ENCODE assay signal across 9 cellular contexts in genomic region chr6:53361549-53362031, GRCh38. TPM values are rescaled to one million over a fixed set of nuclear protein-coding genes. Genes with fewer than 3 reads are reported as not detected.
DNase-seq lines count a peak whose midpoint lies in the region; ATAC-seq and TF ChIP-seq lines count a peak whose summit lies in the region.
"Had no signal": no experiment of that assay in that cellular context is flagged by ENCODE, and none has a peak within 500 bp of the region (broad histone marks: within the 10 kb centered on the region; RNA-seq: fewer than 3 reads in every experiment).

No MANE protein-coding gene starts in this region.

- H3K9me3 ChIP-seq in right atrium auricular region, result no peaks in the 10 kb centered on the region
- H3K9me3 ChIP-seq in WERI-Rb-1 (ENCODE audit: severe bottlenecking), result peaks cover 7% of the 10 kb centered on the region
- no peaks in the 10 kb centered on the region for H3K9me3 ChIP-seq in effector memory CD4-positive, alpha-beta T cell (ENCODE audit: control insufficient read depth, low read length)

- H3K4me3 ChIP-seq in right atrium auricular region (no peak overlapping the region), WERI-Rb-1 (ENCODE audit: low read depth, low read length) (no peak overlapping the region)
- H3K4me3 ChIP-seq in effector memory CD4-positive, alpha-beta T cell (ENCODE audit: insufficient read depth, low read depth, low read length, poor library complexity, severe bottlenecking), result no peak overlapping the region
- H3K4me3 ChIP-seq: SK-N-MC had no signal

- peaks cover 0 to 8% of the 10 kb centered on the region in 2 donors for H3K4me1 ChIP-seq in right atrium auricular region
- peaks cover 28% of the 10 kb centered on the region for H3K4me1 ChIP-seq in effector memory CD4-positive, alpha-beta T cell (ENCODE audit: control insufficient read depth, insufficient read depth, low read length, poor library complexity, severe bottlenecking)

- no peaks in the 10 kb centered on the region for H3K36me3 ChIP-seq in right atrium auricular region
- no peaks in the 10 kb centered on the region for H3K36me3 ChIP-seq in WERI-Rb-1
- no peaks in the 10 kb centered on the region for H3K36me3 ChIP-seq in effector memory CD4-positive, alpha-beta T cell (ENCODE audit: control insufficient read depth, insufficient read depth, low read length)

- ATAC-seq in left cardiac atrium, result no peak

- H3K27ac ChIP-seq in right atrium auricular region (no peak overlapping the region), WERI-Rb-1 (no peak overlapping the region)
- H3K27ac ChIP-seq in effector memory CD4-positive, alpha-beta T cell (ENCODE audit: insufficient read depth, low read length, poor library complexity, severe bottlenecking), result peak overlapping the region; percentile 97
- H3K27ac ChIP-seq: SK-N-MC had no signal

- intact Hi-C loops in left cardiac atrium (cut with DNase I), result no loop called here

- TF ChIP-seq CTCF in right atrium auricular region (IDR thresholded peaks at IDR 0.05) (no peak), WERI-Rb-1 (IDR thresholded peaks at IDR 0.05; ENCODE audit: low read depth, low read length) (no peak)

- DNase-seq in left cardiac atrium (peak; percentile 28), right atrium auricular region (ENCODE audit: low spot score) (no peak), WERI-Rb-1 (peak; percentile 48), stromal cell of bone marrow (ENCODE audit: low read depth) (peak; percentile 12), SW480 (ENCODE audit: low spot score) (no peak), cerebellar cortex (ENCODE audit: low spot score) (no peak), SKM-1 treated with dmso at 0.1 percent for 144 hours (lab: John Stamatoyannopoulos, UW; ENCODE audit: unreplicated experiment) (no peak)
- DNase-seq in effector memory CD4-positive, alpha-beta T cell, result peak; percentile 66 to 77 (median 67)

- H3K27me3 ChIP-seq in right atrium auricular region (no peaks in the 10 kb centered on the region), WERI-Rb-1 (ENCODE audit: insufficient read depth, low read depth, severe bottlenecking) (no peaks in the 10 kb centered on the region)
- H3K27me3 ChIP-seq in effector memory CD4-positive, alpha-beta T cell (replicated peaks; ENCODE audit: control insufficient read depth, insufficient read depth, low read length, poor library complexity, severe bottlenecking), result no peaks in the 10 kb centered on the region

RNA-seq across cellular contexts. Expression of gene ELOVL5, which starts 12.8 kb away (rescaled TPM):
- total RNA-seq in left cardiac atrium, result 100 to 1,000 TPM in 1 of 2 donors, 10 to 100 TPM in 1; 66.6 to 106 TPM
- total RNA-seq in right atrium auricular region, result 10 to 100 TPM; 31.2 to 34.9 TPM

Comparison
In these comparisons a context has a peak if more than half of its experiments do, and no peak if none do; other contexts are left out.
1. DNase-seq: peak in left cardiac atrium (single experiment), WERI-Rb-1 (single experiment), effector memory CD4-positive, alpha-beta T cell (3 of 3) and stromal cell of bone marrow (single experiment); none in right atrium auricular region (single experiment), SW480 (single experiment), cerebellar cortex (single experiment) and SKM-1 treated with dmso at 0.1 percent for 144 hours (single experiment).